ENCODE assay signal across 24 cellular contexts in genomic region chr12:87802721-87803011, GRCh38.
DNase-seq lines count a peak whose midpoint lies in the region; ATAC-seq and TF ChIP-seq lines count a peak whose summit lies in the region.
"Had no signal": no experiment of that assay in that cellular context is flagged by ENCODE, and none has a peak within 500 bp of the region (broad histone marks: within the 10 kb centered on the region; RNA-seq: fewer than 3 reads in every experiment).

No MANE protein-coding gene starts in this region.

- no peaks in the 10 kb centered on the region for H3K36me3 ChIP-seq in body of pancreas (replicated peaks in 1 of 2; ENCODE audit: insufficient read depth in 1 of 2, low read depth in 2 of 2)
- no peaks in the 10 kb centered on the region for H3K36me3 ChIP-seq in brain microvascular endothelial cell (replicated peaks)
- H3K36me3 ChIP-seq in HAP-1 (replicated peaks): no peaks in the 10 kb centered on the region

- no peak overlapping the region for H3K4me3 Mint-ChIP-seq in osteocyte (ENCODE audit: unreplicated experiment)
- H3K4me3 Mint-ChIP-seq: H9, HFFc6 had no signal

- H3K9me3 Mint-ChIP-seq in osteocyte (ENCODE audit: unreplicated experiment): peaks cover 5% of the 10 kb centered on the region
- H3K9me3 Mint-ChIP-seq: H9 had no signal

- H3K9me3 ChIP-seq in body of pancreas (no peaks in the 10 kb centered on the region), HAP-1 (no peaks in the 10 kb centered on the region)

- peak; percentile 6 for ATAC-seq in body of pancreas
- ATAC-seq: Panc1 had no signal

- H3K4me3 ChIP-seq in body of pancreas (no peak overlapping the region), brain microvascular endothelial cell (ENCODE audit: low read depth, low read length) (no peak overlapping the region), HAP-1 (no peak overlapping the region)
- H3K4me3 ChIP-seq: GM23248, SK-N-MC had no signal

- H3K27me3 Mint-ChIP-seq in osteocyte (ENCODE audit: unreplicated experiment): no peaks in the 10 kb centered on the region

- H3K36me3 Mint-ChIP-seq in osteocyte (ENCODE audit: unreplicated experiment): no peaks in the 10 kb centered on the region

- DNase-seq in NCI-H1092 treated with DMSO at 0.1 percent for 48 hours (lab: John Stamatoyannopoulos, UW): peak; percentile 19
- DNase-seq in NCI-H1092 (lab: John Stamatoyannopoulos, UW): no peak
- peak; percentile 78 for DNase-seq in DMS53 (lab: John Stamatoyannopoulos, UW)
- no peak for DNase-seq in body of pancreas
- no peak for DNase-seq in osteocyte (ENCODE audit: extremely low spot score, unreplicated experiment)
- DNase-seq in brain microvascular endothelial cell: no peak
- no peak for DNase-seq in HAP-1 (ENCODE audit: low spot score in 2 of 2)
- DNase-seq: Calu3, DMS153, H9, HFFc6, KG1, NCI-H1048, NCI-H1436, NCI-H1930, NCI-H2107, NCI-H524, NCI-H748 treated with DMSO at 0.1 percent for 48 hours, SIG-M5 had no signal

- in situ Hi-C loops in brain microvascular endothelial cell (cut with HindIII; ENCODE audit: low pct_ligation_motif_present, low sequenced_read_pairs): no loop called here
- in situ Hi-C loops in HAP-1 (cut with MboI; ENCODE audit: low sequenced_read_pairs): no loop called here

- H3K4me1 ChIP-seq in body of pancreas (peaks cover 4% of the 10 kb centered on the region), HAP-1 (no peaks in the 10 kb centered on the region)

- no peak for TF ChIP-seq POLR2A in body of pancreas (IDR thresholded peaks at IDR 0.05)

- peaks cover 65% of the 10 kb centered on the region for H3K4me1 Mint-ChIP-seq in osteocyte (ENCODE audit: unreplicated experiment)

- H3K27ac Mint-ChIP-seq in osteocyte (ENCODE audit: unreplicated experiment): peak overlapping the region; percentile 70
- H3K27ac Mint-ChIP-seq: H9, HFFc6 had no signal

- no peak for TF ChIP-seq CTCF in body of pancreas (IDR thresholded peaks at IDR 0.05)
- TF ChIP-seq CTCF in osteocyte (IDR thresholded peaks at IDR 0.05): no peak
- TF ChIP-seq CTCF in brain microvascular endothelial cell (IDR thresholded peaks at IDR 0.05; ENCODE audit: low read depth, low read length, missing control alignments): no peak

- intact Hi-C loops in body of pancreas (cut with DNase I): no loop called here

- H3K27me3 ChIP-seq in body of pancreas (no peaks in the 10 kb centered on the region), brain microvascular endothelial cell (replicated peaks) (no peaks in the 10 kb centered on the region), HAP-1 (ENCODE audit: low read depth) (no peaks in the 10 kb centered on the region)

- WGBS in body of pancreas, 2 donors: 41 to 62% methylated on average over 1 of the region's 1 CpG

- H3K27ac ChIP-seq in body of pancreas (no peak overlapping the region), brain microvascular endothelial cell (no peak overlapping the region)
- H3K27ac ChIP-seq: 22Rv1, GM23248, RWPE1, SK-N-MC had no signal

Comparison
In these comparisons a context has a peak if more than half of its experiments do, and no peak if none do; other contexts are left out.
1. DNase-seq: peak in NCI-H1092 treated with DMSO at 0.1 percent for 48 hours (single experiment) and DMS53 (single experiment); none in NCI-H1092 (single experiment), body of pancreas (0 of 4), osteocyte (single experiment), brain microvascular endothelial cell (single experiment) and HAP-1 (0 of 2).